In genomic region chr15:73994419-73994883, GRCh38 we compare ENCODE assay signal across 8 cellular contexts. TPM values are rescaled to one million over a fixed set of nuclear protein-coding genes. Genes with fewer than 3 reads are reported as not detected.
DNase-seq lines count a peak whose midpoint lies in the region; ATAC-seq and TF ChIP-seq lines count a peak whose summit lies in the region.

PML (plus strand) TSS chr15:73994716; CDS start chr15:73994813, 97 bp downstream.

- peak within 1 kb of the TSS; percentile 98 for H3K27ac Mint-ChIP-seq in chondrocyte (ENCODE audit: unreplicated experiment)

- peaks cover 2% of the 10 kb centered on the region for H3K36me3 Mint-ChIP-seq in chondrocyte (ENCODE audit: low read depth)

- H3K9me3 Mint-ChIP-seq in chondrocyte (ENCODE audit: low read depth), result no peaks in the 10 kb centered on the region

- peak within 1 kb of the TSS; percentile 85 for H3K4me3 Mint-ChIP-seq in chondrocyte (ENCODE audit: unreplicated experiment)

- no peaks in the 10 kb centered on the region for H3K27me3 ChIP-seq in kidney epithelial cell (ENCODE audit: control insufficient read depth, insufficient read depth, low read length)

- peaks cover 4% of the 10 kb centered on the region for H3K36me3 ChIP-seq in kidney epithelial cell (ENCODE audit: control insufficient read depth, insufficient read depth, low read length)

- peak; percentile 64 for ATAC-seq in GM19043 (IDR thresholded peaks at IDR 0.05; ENCODE audit: low read depth, unreplicated experiment)
- ATAC-seq in HG03378 (IDR thresholded peaks at IDR 0.05; ENCODE audit: unreplicated experiment), result peak; percentile 54

- no peak for TF ChIP-seq CTCF in AG09319 (IDR thresholded peaks at IDR 0.05; ENCODE audit: low read depth, low read length)
- TF ChIP-seq CTCF in chondrocyte (IDR thresholded peaks at IDR 0.05), result no peak
- TF ChIP-seq CTCF in kidney epithelial cell (IDR thresholded peaks at IDR 0.05; ENCODE audit: insufficient read depth, low read length, poor library complexity, severe bottlenecking), result no peak

- peak; percentile 79 for DNase-seq in AG09319 (ENCODE audit: extremely low read depth, low read depth)
- peak; percentile 89 for DNase-seq in NCI-H510A (lab: John Stamatoyannopoulos, UW)
- DNase-seq in activated CD4-positive, alpha-beta T cell treated with anti-CD3 and anti-CD28 coated beads for 24 hours (ENCODE audit: low read depth in 2 of 2), result peak; percentile 92
- peak; percentile 98 for DNase-seq in chondrocyte (ENCODE audit: low spot score)
- peak; percentile 92 for DNase-seq in kidney epithelial cell (ENCODE audit: low read depth)
- DNase-seq in stimulated activated CD4-positive, alpha-beta T cell treated with anti-CD3 and anti-CD28 coated beads, Interleukin-15, amount 100 ng/mL, for 48 hours (ENCODE audit: low read depth in 2 of 2), result peak; percentile 90 to 95

- H3K4me3 ChIP-seq in kidney epithelial cell (ENCODE audit: low read depth, low read length), result peak within 1 kb of the TSS; percentile 94

- peaks cover 75% of the 10 kb centered on the region for H3K4me1 Mint-ChIP-seq in chondrocyte (ENCODE audit: low read depth)

- no peaks in the 10 kb centered on the region for H3K27me3 Mint-ChIP-seq in chondrocyte (ENCODE audit: low read depth)

RNA-seq across cellular contexts. Expression of gene PML, which starts in this region (rescaled TPM):
- 38.8 to 44.3 TPM (median 40.0 TPM) in 3 replicates for total RNA-seq in chondrocyte
- 94.1 and 146 TPM in 2 replicates for total RNA-seq in kidney epithelial cell

Comparison
In these comparisons a context has a peak if more than half of its experiments do, and no peak if none do; other contexts are left out.
1. Peak in every context shown above with its lines: DNase-seq, ATAC-seq and H3K4me3 ChIP-seq.